8 cellular contexts compared by ENCODE assay signal in genomic region chr6:159043236-159043635, GRCh38. TPM values are rescaled to one million over a fixed set of nuclear protein-coding genes. Genes with fewer than 3 reads are reported as not detected.
DNase-seq lines count a peak whose midpoint lies in the region; ATAC-seq and TF ChIP-seq lines count a peak whose summit lies in the region.

No MANE protein-coding gene starts in this region.

- 65% methylated on average over 6 of the region's 6 CpGs for WGBS in right cardiac atrium
- WGBS in transverse colon (ENCODE audit: low coverage in 1 of 2), 2 donors = 55 to 75% methylated on average over 5 to 6 of the region's 6 CpGs

- H3K9me3 Mint-ChIP-seq in effector memory CD8-positive, alpha-beta T cell = no peaks in the 10 kb centered on the region

- ATAC-seq in right cardiac atrium (no peak), GM19395 (IDR thresholded peaks at IDR 0.05; ENCODE audit: unreplicated experiment) (no peak), HG02588 (IDR thresholded peaks at IDR 0.05; ENCODE audit: unreplicated experiment) (no peak)
- peak; percentile 12 for ATAC-seq in effector memory CD8-positive, alpha-beta T cell (replicated peaks)

- peaks cover 40% of the 10 kb centered on the region for H3F3A ChIP-seq in SU-DHL-6 (ENCODE audit: insufficient read depth)

- TF ChIP-seq CTCF in SU-DHL-6 (IDR thresholded peaks at IDR 0.05; ENCODE audit: insufficient read depth, low read length, poor library complexity, severe bottlenecking) = no peak
- no peak for TF ChIP-seq CTCF in transverse colon (IDR thresholded peaks at IDR 0.05)

- H3K9ac ChIP-seq in SU-DHL-6 (ENCODE audit: low read length) = peak overlapping the region; percentile 69

- peak overlapping the region; percentile 93 for H3K4me2 ChIP-seq in SU-DHL-6 (ENCODE audit: low read depth, low read length, poor library complexity, severe bottlenecking)

- no peaks in the 10 kb centered on the region for H3K27me3 Mint-ChIP-seq in effector memory CD8-positive, alpha-beta T cell

- H3K79me2 ChIP-seq in SU-DHL-6 (ENCODE audit: insufficient read depth, low read length) = peaks cover 22% of the 10 kb centered on the region

- in situ Hi-C loops in transverse colon (cut with MboI; ENCODE audit: low pct_ligation_motif_present in 1 of 4, low pct_unique_long_range_greater_than_20kb in 1 of 4, low sequenced_read_pairs in 3 of 4) = loop anchor here in 1 of 4 donors (10.0 kb wide), 1 partner anchor 62 kb away; no protein-coding TSS in a partner anchor

- H4K20me1 ChIP-seq in SU-DHL-6 (ENCODE audit: low read depth, low read length) = no peaks in the 10 kb centered on the region

- H3K9me3 ChIP-seq in right cardiac atrium (ENCODE audit: control insufficient read depth, low read length) = no peaks in the 10 kb centered on the region
- H3K9me3 ChIP-seq in SU-DHL-6 (ENCODE audit: insufficient read depth, low read length) = no peaks in the 10 kb centered on the region
- no peaks in the 10 kb centered on the region for H3K9me3 ChIP-seq in transverse colon

- peaks cover 48% of the 10 kb centered on the region for H3K36me3 ChIP-seq in SU-DHL-6 (ENCODE audit: low read length)
- no peaks in the 10 kb centered on the region for H3K36me3 ChIP-seq in transverse colon

- intact Hi-C loops in right cardiac atrium (cut with DNase I) (loop anchor here (2.0 to 10.0 kb wide), 3 partner anchors 62 to 92 kb away; no protein-coding TSS in a partner anchor), cardiac septum (cut with DNase I) (loop anchor here (5.0 kb wide), 1 partner anchor 59 kb away; no protein-coding TSS in a partner anchor), transverse colon (cut with DNase I; ENCODE audit: low total_unique reads) (loop anchor here (10.0 kb wide), 1 partner anchor 92 kb away; no protein-coding TSS in a partner anchor)

- H3K27me3 ChIP-seq in right cardiac atrium (ENCODE audit: control insufficient read depth, insufficient read depth) (no peaks in the 10 kb centered on the region), SU-DHL-6 (ENCODE audit: low read length) (no peaks in the 10 kb centered on the region), transverse colon (no peaks in the 10 kb centered on the region)

- DNase-seq in right cardiac atrium = no peak
- no peak for DNase-seq in cardiac septum (ENCODE audit: low spot score)
- no peak for DNase-seq in effector memory CD8-positive, alpha-beta T cell
- DNase-seq in transverse colon = no peak
- DNase-seq in NCI-H226 = no peak

- no peak for TF ChIP-seq EP300 in transverse colon (IDR thresholded peaks at IDR 0.05; ENCODE audit: low read depth)

- H2AFZ ChIP-seq in SU-DHL-6 (ENCODE audit: low read depth, low read length, severe bottlenecking) = no peak overlapping the region

- TF ChIP-seq POLR2A in transverse colon (IDR thresholded peaks at IDR 0.05) = no peak

- H3K4me1 Mint-ChIP-seq in effector memory CD8-positive, alpha-beta T cell (ENCODE audit: low read depth in 2 of 2) = peaks cover 39 to 73% of the 10 kb centered on the region in 2 donors

- H3K4me1 ChIP-seq in right cardiac atrium (ENCODE audit: control insufficient read depth, insufficient read depth, low read length) (no peaks in the 10 kb centered on the region), transverse colon (peaks cover 0 to 16% (median 0%) of the 10 kb centered on the region in 4 donors)

- peaks cover 72% of the 10 kb centered on the region for H3K36me3 Mint-ChIP-seq in effector memory CD8-positive, alpha-beta T cell (ENCODE audit: insufficient read depth)

- H3K27ac ChIP-seq in right cardiac atrium (ENCODE audit: low read length) (no peak overlapping the region), SU-DHL-6 (ENCODE audit: low read depth, low read length) (peak overlapping the region; percentile 75), transverse colon (peak overlapping the region; percentile 59 to 67 (median 64))

- peak overlapping the region; percentile 96 to 98 for H3K27ac Mint-ChIP-seq in effector memory CD8-positive, alpha-beta T cell

- no peaks in the 10 kb centered on the region for H3K9me2 ChIP-seq in SU-DHL-6 (replicated peaks; ENCODE audit: insufficient read depth, low read length)

- H3K4me3 ChIP-seq in right cardiac atrium (ENCODE audit: low read length) = peak overlapping the region; percentile 35
- H3K4me3 ChIP-seq in SU-DHL-6 (ENCODE audit: insufficient read depth, low read length, poor library complexity, severe bottlenecking) = peak overlapping the region; percentile 70
- H3K4me3 ChIP-seq in transverse colon = peak overlapping the region in 2 of 4 donors; percentile 15 to 45

- H3K4me3 Mint-ChIP-seq in effector memory CD8-positive, alpha-beta T cell = peak overlapping the region; percentile 88 to 98

RNA-seq across cellular contexts. Expression of gene TAGAP, which starts 1.6 kb away (rescaled TPM):
- total RNA-seq in right cardiac atrium (1 to 10 TPM; 1.2 to 2.0 (median 1.5) TPM), cardiac septum (0.75 TPM), transverse colon (10 to 100 TPM in 2 of 4 donors, 1 to 10 TPM in 2; 5.1 to 10.3 (median 8.9) TPM)
- polyA plus RNA-seq in right cardiac atrium = 0.63 TPM

RNA-seq across cellular contexts. Expression of gene RSPH3, which starts 43.2 kb away (rescaled TPM):
- total RNA-seq in right cardiac atrium (10 to 100 TPM in 3 of 4 donors, 1 to 10 TPM in 1; 9.6 to 12.1 (median 11.2) TPM), cardiac septum (8.9 TPM), transverse colon (10 to 100 TPM; 13.3 to 24.1 (median 23.5) TPM)
- 4.5 TPM for polyA plus RNA-seq in right cardiac atrium
